In the genomic region with DNA sequence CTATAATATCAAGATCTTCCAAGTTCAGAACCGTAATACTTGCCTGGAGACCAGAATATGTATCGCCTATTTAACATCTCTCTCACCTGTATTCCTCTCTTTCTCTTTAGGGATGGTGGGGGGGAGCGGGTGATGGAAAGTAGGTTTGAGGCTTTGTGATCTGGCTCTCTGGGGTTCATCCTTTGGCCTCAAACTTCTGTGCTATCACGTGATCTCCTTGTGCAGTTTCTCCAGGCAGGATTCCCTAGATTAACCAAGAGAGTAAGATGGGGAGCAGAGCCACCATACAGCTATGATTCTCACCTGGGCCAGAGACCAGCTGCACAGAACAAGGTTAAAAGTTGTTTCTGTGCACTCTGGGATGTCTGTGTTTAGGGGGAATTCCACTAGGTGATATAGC, we compare ENCODE assay signal across 2 cellular contexts.
A peak's percentile ranks its signal among the peaks of the same experiment; 100 is the strongest.
TF ChIP-seq lines count a peak whose summit lies in the region.

No MANE protein-coding gene starts in this region.

TF ChIP-seq in HepG2, 621 proteins besides CTCF, POLR2A, EP300 and RAD21:
- TF ChIP-seq BHLHE40 (IDR thresholded peaks at IDR 0.05; ENCODE audit: low read length) (no peak), SP1 (IDR thresholded peaks at IDR 0.05) (no peak), SP1 (CRISPR knock-in tag; IDR thresholded peaks at IDR 0.05) (no peak), RAD51 (IDR thresholded peaks at IDR 0.05; ENCODE audit: borderline replicate concordance) (peak; percentile 75; the same call in 1 of the 2 replicates), ZNF615 (CRISPR knock-in tag; IDR thresholded peaks at IDR 0.05; ENCODE audit: borderline replicate concordance) (no peak)
- TF ChIP-seq, protein P1, sequence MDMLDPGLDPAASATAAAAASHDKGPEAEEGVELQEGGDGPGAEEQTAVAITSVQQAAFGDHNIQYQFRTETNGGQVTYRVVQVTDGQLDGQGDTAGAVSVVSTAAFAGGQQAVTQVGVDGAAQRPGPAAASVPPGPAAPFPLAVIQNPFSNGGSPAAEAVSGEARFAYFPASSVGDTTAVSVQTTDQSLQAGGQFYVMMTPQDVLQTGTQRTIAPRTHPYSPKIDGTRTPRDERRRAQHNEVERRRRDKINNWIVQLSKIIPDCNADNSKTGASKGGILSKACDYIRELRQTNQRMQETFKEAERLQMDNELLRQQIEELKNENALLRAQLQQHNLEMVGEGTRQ (IDR thresholded peaks at IDR 0.05; ENCODE audit: low read depth, low read length), result peak; percentile 27; the same call in 1 of the 2 replicates
- TF ChIP-seq, protein P1 (CRISPR knock-in tag; IDR thresholded peaks at IDR 0.05; ENCODE audit: borderline replicate concordance), result no peak

TF ChIP-seq in K562, 482 proteins besides CTCF, POLR2A, EP300 and RAD21:
- TF ChIP-seq, protein P2, sequence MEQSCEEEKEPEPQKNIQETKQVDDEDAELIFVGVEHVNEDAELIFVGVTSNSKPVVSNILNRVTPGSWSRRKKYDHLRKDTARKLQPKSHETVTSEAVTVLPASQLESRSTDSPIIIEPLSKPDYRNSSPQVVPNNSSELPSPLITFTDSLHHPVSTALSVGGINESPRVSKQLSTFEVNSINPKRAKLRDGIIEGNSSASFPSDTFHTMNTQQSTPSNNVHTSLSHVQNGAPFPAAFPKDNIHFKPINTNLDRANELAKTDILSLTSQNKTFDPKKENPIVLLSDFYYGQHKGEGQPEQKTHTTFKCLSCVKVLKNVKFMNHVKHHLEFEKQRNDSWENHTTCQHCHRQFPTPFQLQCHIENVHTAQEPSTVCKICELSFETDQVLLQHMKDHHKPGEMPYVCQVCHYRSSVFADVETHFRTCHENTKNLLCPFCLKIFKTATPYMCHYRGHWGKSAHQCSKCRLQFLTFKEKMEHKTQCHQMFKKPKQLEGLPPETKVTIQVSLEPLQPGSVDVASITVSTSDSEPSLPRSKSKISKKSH (CRISPR knock-in tag; IDR thresholded peaks at IDR 0.05), result no peak
- TF ChIP-seq SAP30 (IDR thresholded peaks at IDR 0.05; ENCODE audit: borderline replicate concordance, insufficient read depth, low read depth, low read length, poor library complexity, severe bottlenecking), result no peak
- TF ChIP-seq, protein P3, sequence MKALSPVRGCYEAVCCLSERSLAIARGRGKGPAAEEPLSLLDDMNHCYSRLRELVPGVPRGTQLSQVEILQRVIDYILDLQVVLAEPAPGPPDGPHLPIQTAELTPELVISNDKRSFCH (CRISPR knock-in tag; IDR thresholded peaks at IDR 0.05), result no peak
- TF ChIP-seq, protein P3 (tag; IDR thresholded peaks at IDR 0.05), result no peak
- TF ChIP-seq MTA1 (IDR thresholded peaks at IDR 0.05; ENCODE audit: borderline replicate concordance), result no peak
- TF ChIP-seq, protein P4, sequence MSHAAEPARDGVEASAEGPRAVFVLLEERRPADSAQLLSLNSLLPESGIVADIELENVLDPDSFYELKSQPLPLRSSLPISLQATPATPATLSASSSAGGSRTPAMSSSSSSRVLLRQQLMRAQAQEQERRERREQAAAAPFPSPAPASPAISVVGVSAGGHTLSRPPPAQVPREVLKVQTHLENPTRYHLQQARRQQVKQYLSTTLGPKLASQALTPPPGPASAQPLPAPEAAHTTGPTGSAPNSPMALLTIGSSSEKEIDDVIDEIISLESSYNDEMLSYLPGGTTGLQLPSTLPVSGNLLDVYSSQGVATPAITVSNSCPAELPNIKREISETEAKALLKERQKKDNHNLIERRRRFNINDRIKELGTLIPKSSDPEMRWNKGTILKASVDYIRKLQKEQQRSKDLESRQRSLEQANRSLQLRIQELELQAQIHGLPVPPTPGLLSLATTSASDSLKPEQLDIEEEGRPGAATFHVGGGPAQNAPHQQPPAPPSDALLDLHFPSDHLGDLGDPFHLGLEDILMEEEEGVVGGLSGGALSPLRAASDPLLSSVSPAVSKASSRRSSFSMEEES (CRISPR knock-in tag; IDR thresholded peaks at IDR 0.05), result peak; percentile 80
- no peak for TF ChIP-seq SMC3 (conservative IDR thresholded peaks at IDR 0.05; ENCODE audit: insufficient read depth, low read depth, low read length)
